In genomic region chr6:43737272-43738081, GRCh38 we compare ENCODE assay signal across 1 cellular context.
TF ChIP-seq lines count a peak whose summit lies in the region.

No MANE protein-coding gene starts in this region.

TF ChIP-seq in K562, 482 proteins besides CTCF, POLR2A, EP300 and RAD21 (continued from another document):
- TF ChIP-seq HMGXB4 (CRISPR knock-in tag; IDR thresholded peaks at IDR 0.05) (no peak), JUN (IDR thresholded peaks at IDR 0.05; ENCODE audit: borderline replicate concordance, low read depth, low read length) (0 out of 2 replicates have a peak, but pooled peaks have one; percentile 13), JUN (CRISPR knock-in tag; IDR thresholded peaks at IDR 0.05; ENCODE audit: borderline replicate concordance) (no peak), NR2C1 (IDR thresholded peaks at IDR 0.05) (no peak), NR2C1 (tag; IDR thresholded peaks at IDR 0.05) (no peak), ZNF384 (IDR thresholded peaks at IDR 0.05; ENCODE audit: low read depth, low read length) (peak; percentile 70; the same call in 1 of the 2 replicates), ZEB2 (IDR thresholded peaks at IDR 0.05) (peak; percentile 58; the same call in 1 of the 2 replicates), ZFX (CRISPR knock-in tag; IDR thresholded peaks at IDR 0.05) (peak; percentile 36; the same call in 1 of the 2 replicates), GATAD2A (IDR thresholded peaks at IDR 0.05) (0 out of 2 replicates have a peak, but pooled peaks have one; percentile 7), FOSL1 (tag; conservative IDR thresholded peaks at IDR 0.05) (peak; percentile 58)
- TF ChIP-seq, protein P1, sequence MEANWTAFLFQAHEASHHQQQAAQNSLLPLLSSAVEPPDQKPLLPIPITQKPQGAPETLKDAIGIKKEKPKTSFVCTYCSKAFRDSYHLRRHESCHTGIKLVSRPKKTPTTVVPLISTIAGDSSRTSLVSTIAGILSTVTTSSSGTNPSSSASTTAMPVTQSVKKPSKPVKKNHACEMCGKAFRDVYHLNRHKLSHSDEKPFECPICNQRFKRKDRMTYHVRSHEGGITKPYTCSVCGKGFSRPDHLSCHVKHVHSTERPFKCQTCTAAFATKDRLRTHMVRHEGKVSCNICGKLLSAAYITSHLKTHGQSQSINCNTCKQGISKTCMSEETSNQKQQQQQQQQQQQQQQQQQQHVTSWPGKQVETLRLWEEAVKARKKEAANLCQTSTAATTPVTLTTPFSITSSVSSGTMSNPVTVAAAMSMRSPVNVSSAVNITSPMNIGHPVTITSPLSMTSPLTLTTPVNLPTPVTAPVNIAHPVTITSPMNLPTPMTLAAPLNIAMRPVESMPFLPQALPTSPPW (CRISPR knock-in tag; IDR thresholded peaks at IDR 0.05) = peak; percentile 34; the same call in 1 of the 2 replicates
- TF ChIP-seq, protein P2, sequence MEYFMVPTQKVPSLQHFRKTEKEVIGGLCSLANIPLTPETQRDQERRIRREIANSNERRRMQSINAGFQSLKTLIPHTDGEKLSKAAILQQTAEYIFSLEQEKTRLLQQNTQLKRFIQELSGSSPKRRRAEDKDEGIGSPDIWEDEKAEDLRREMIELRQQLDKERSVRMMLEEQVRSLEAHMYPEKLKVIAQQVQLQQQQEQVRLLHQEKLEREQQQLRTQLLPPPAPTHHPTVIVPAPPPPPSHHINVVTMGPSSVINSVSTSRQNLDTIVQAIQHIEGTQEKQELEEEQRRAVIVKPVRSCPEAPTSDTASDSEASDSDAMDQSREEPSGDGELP (CRISPR knock-in tag; IDR thresholded peaks at IDR 0.05; ENCODE audit: borderline replicate concordance) = peak; percentile 61; the same call in 1 of the 2 replicates
TF ChIP-seq in K562: peak in this region for 10.
